Comparison of ENCODE assay signal across 33 cellular contexts in genomic region chr7:125246706-125247105, GRCh38.
"Had no signal": no experiment of that assay in that cellular context is flagged by ENCODE, and none has a peak within 500 bp of the region (broad histone marks: within the 10 kb centered on the region; RNA-seq: fewer than 3 reads in every experiment).

No MANE protein-coding gene starts in this region.

- H3K36me3 ChIP-seq: adrenal gland, cardiac muscle cell, esophagus muscularis mucosa, gastrocnemius medialis, heart left ventricle had no signal

- H3K4me1 Mint-ChIP-seq: activated naive CD4-positive, alpha-beta T cell treated with anti-CD3 and anti-CD28 coated beads, Interleukin-2, amount 50 U/mL, for 24 hours; activated naive CD8-positive, alpha-beta T cell treated with anti-CD3 and anti-CD28 coated beads for 36 hours; activated naive CD8-positive, alpha-beta T cell treated with anti-CD3 and anti-CD28 coated beads, Interleukin-2, amount 50 U/mL, for 24 hours; T-helper 17 cell had no signal

- H3K27me3 Mint-ChIP-seq: activated CD4-positive, alpha-beta T cell treated with anti-CD3 and anti-CD28 coated beads, Interleukin-2, amount 10 ng/mL, durations not matched to agents 7 days and 5 days; activated CD8-positive, alpha-beta T cell treated with anti-CD3 and anti-CD28 coated beads for 36 hours; activated naive CD4-positive, alpha-beta T cell treated with anti-CD3 and anti-CD28 coated beads, Interleukin-2, amount 50 U/mL, for 24 hours; activated naive CD8-positive, alpha-beta T cell treated with anti-CD3 and anti-CD28 coated beads for 36 hours; activated naive CD8-positive, alpha-beta T cell treated with anti-CD3 and anti-CD28 coated beads, Interleukin-2, amount 50 U/mL, for 24 hours; dendritic cell treated with granulocyte-macrophage colony-stimulating factor and Interleukin-4, amounts not matched to agents 40 ng/mL and 50 ng/mL, for 4 days; T-helper 17 cell had no signal

- H3K9me3 ChIP-seq: adrenal gland, body of pancreas, esophagus muscularis mucosa, gastrocnemius medialis, heart left ventricle had no signal

- DNase-seq: activated CD4-positive, alpha-beta T cell treated with anti-CD3 and anti-CD28 coated beads for 1 hour; activated CD4-positive, alpha-beta T cell treated with anti-CD3 and anti-CD28 coated beads for 4 hours; activated CD4-positive, alpha-beta T cell treated with anti-CD3 and anti-CD28 coated beads, Interleukin-2, amount 10 ng/mL, durations not matched to agents 7 days and 5 days; activated CD4-positive, alpha-beta T cell treated with anti-CD3 and anti-CD28 coated beads, Interleukin-2, amount 50 U/mL, for 48 hours; activated CD8-positive, alpha-beta memory T cell treated with anti-CD3 and anti-CD28 coated beads for 24 hours; activated CD8-positive, alpha-beta T cell treated with anti-CD3 and anti-CD28 coated beads for 36 hours; activated effector memory CD4-positive, alpha-beta T cell treated with anti-CD3 and anti-CD28 coated beads, Interleukin-2, amount 50 U/mL, for 16 hours; activated naive CD4-positive, alpha-beta T cell treated with anti-CD3 and anti-CD28 coated beads for 36 hours; activated naive CD8-positive, alpha-beta T cell treated with anti-CD3 and anti-CD28 coated beads for 36 hours; activated naive CD8-positive, alpha-beta T cell treated with anti-CD3 and anti-CD28 coated beads, Interleukin-2, amount 50 U/mL, for 24 hours; activated T-cell treated with anti-CD3 and anti-CD28 coated beads, Interleukin-2, amount 50 U/mL, for 4 hours; adrenal gland; amygdala; aorta; body of pancreas; central memory CD4-positive, alpha-beta T cell; dorsolateral prefrontal cortex; effector memory CD4-positive, alpha-beta T cell; erythroblast; foreskin keratinocyte; gastrocnemius medialis; glutamatergic neuron; heart left ventricle; T-helper 1 cell; T-helper 17 cell; T1000 had no signal

- H3K4me1 ChIP-seq: adrenal gland, body of pancreas, esophagus muscularis mucosa, foreskin keratinocyte, gastrocnemius medialis, heart left ventricle had no signal

- H3K27ac ChIP-seq: adrenal gland, body of pancreas, cardiac muscle cell, coronary artery, dorsolateral prefrontal cortex, esophagus muscularis mucosa, foreskin keratinocyte, gastrocnemius medialis, heart left ventricle had no signal

- H3K4me3 ChIP-seq: adrenal gland, body of pancreas, cardiac muscle cell, coronary artery, dorsolateral prefrontal cortex, esophagus muscularis mucosa, gastrocnemius medialis, heart left ventricle had no signal

- H3K4me3 Mint-ChIP-seq: activated CD4-positive, alpha-beta T cell treated with anti-CD3 and anti-CD28 coated beads, Interleukin-2, amount 10 ng/mL, durations not matched to agents 7 days and 5 days; activated CD8-positive, alpha-beta T cell treated with anti-CD3 and anti-CD28 coated beads for 36 hours; activated naive CD4-positive, alpha-beta T cell treated with anti-CD3 and anti-CD28 coated beads for 36 hours; activated naive CD4-positive, alpha-beta T cell treated with anti-CD3 and anti-CD28 coated beads, Interleukin-2, amount 50 U/mL, for 24 hours; activated naive CD8-positive, alpha-beta T cell treated with anti-CD3 and anti-CD28 coated beads for 36 hours; activated naive CD8-positive, alpha-beta T cell treated with anti-CD3 and anti-CD28 coated beads, Interleukin-2, amount 50 U/mL, for 24 hours; activated T-cell treated with anti-CD3 and anti-CD28 coated beads, Interleukin-2, amount 50 U/mL, for 4 hours; dendritic cell treated with granulocyte-macrophage colony-stimulating factor and Interleukin-4, amounts not matched to agents 40 ng/mL and 50 ng/mL, for 4 days; T-helper 17 cell; T-helper 2 cell treated with Interferon-gamma antibody and Interleukin-4, amounts not matched to agents 5 μg/mL and 100 μg/mL, for 36 hours had no signal

- ATAC-seq: activated CD8-positive, alpha-beta T cell treated with anti-CD3 and anti-CD28 coated beads for 36 hours; activated naive CD8-positive, alpha-beta T cell treated with anti-CD3 and anti-CD28 coated beads, Interleukin-2, amount 50 U/mL, for 24 hours; activated T-cell treated with anti-CD3 and anti-CD28 coated beads, Interleukin-2, amount 50 U/mL, for 4 hours; body of pancreas; foreskin keratinocyte; gastrocnemius medialis; heart left ventricle; T-helper 17 cell had no signal

- H3K9me3 Mint-ChIP-seq: activated CD4-positive, alpha-beta T cell treated with anti-CD3 and anti-CD28 coated beads, Interleukin-2, amount 10 ng/mL, durations not matched to agents 7 days and 5 days; activated CD8-positive, alpha-beta T cell treated with anti-CD3 and anti-CD28 coated beads for 36 hours; activated naive CD4-positive, alpha-beta T cell treated with anti-CD3 and anti-CD28 coated beads, Interleukin-2, amount 50 U/mL, for 24 hours; activated T-cell treated with anti-CD3 and anti-CD28 coated beads, Interleukin-2, amount 50 U/mL, for 4 hours; activated T-helper 2 cell treated with anti-CD3 and anti-CD28 coated beads, Interferon-gamma antibody, Interleukin-2, Interleukin-4, amounts not matched to agents 10 μg/mL and 5 μg/mL and 100 μg/mL, durations not matched to agents 14 hours and 24 hours and 36 hours; T-helper 2 cell treated with Interferon-gamma antibody and Interleukin-4, amounts not matched to agents 5 μg/mL and 100 μg/mL, for 36 hours had no signal

- H3K27me3 ChIP-seq: adrenal gland, body of pancreas, cardiac muscle cell, dorsolateral prefrontal cortex, esophagus muscularis mucosa, foreskin keratinocyte, gastrocnemius medialis, heart left ventricle had no signal

- H3K36me3 Mint-ChIP-seq: activated naive CD4-positive, alpha-beta T cell treated with anti-CD3 and anti-CD28 coated beads, Interleukin-2, amount 50 U/mL, for 24 hours; activated naive CD8-positive, alpha-beta T cell treated with anti-CD3 and anti-CD28 coated beads for 36 hours had no signal

- H3K27ac Mint-ChIP-seq: activated CD4-positive, alpha-beta T cell treated with anti-CD3 and anti-CD28 coated beads, Interleukin-2, amount 10 ng/mL, durations not matched to agents 7 days and 5 days; activated CD8-positive, alpha-beta T cell treated with anti-CD3 and anti-CD28 coated beads for 36 hours; activated naive CD4-positive, alpha-beta T cell treated with anti-CD3 and anti-CD28 coated beads for 36 hours; activated naive CD4-positive, alpha-beta T cell treated with anti-CD3 and anti-CD28 coated beads, Interleukin-2, amount 50 U/mL, for 24 hours; activated naive CD8-positive, alpha-beta T cell treated with anti-CD3 and anti-CD28 coated beads for 36 hours; activated naive CD8-positive, alpha-beta T cell treated with anti-CD3 and anti-CD28 coated beads, Interleukin-2, amount 50 U/mL, for 24 hours; activated T-helper 2 cell treated with anti-CD3 and anti-CD28 coated beads, Interferon-gamma antibody, Interleukin-2, Interleukin-4, amounts not matched to agents 10 μg/mL and 5 μg/mL and 100 μg/mL, durations not matched to agents 14 hours and 24 hours and 36 hours; dendritic cell treated with granulocyte-macrophage colony-stimulating factor and Interleukin-4, amounts not matched to agents 40 ng/mL and 50 ng/mL, for 4 days; T-helper 17 cell; T-helper 2 cell treated with Interferon-gamma antibody and Interleukin-4, amounts not matched to agents 5 μg/mL and 100 μg/mL, for 36 hours had no signal
